In genomic region chr10:130207205-130207604, GRCh38 we compare ENCODE assay signal across 29 cellular contexts.
"Had no signal": no experiment of that assay in that cellular context is flagged by ENCODE, and none has a peak within 500 bp of the region (broad histone marks: within the 10 kb centered on the region; RNA-seq: fewer than 3 reads in every experiment).

No MANE protein-coding gene starts in this region.

- H3K4me1 Mint-ChIP-seq: immature natural killer cell, nephron, neural crest cell had no signal

- H3K36me3 Mint-ChIP-seq: naive thymus-derived CD8-positive, alpha-beta T cell; stimulated activated naive B cell treated with anti-CD40 and anti-IgM and Interleukin-4, amounts not matched to agents 10 μg/mL and 1 μg/mL and 100 μg/mL, for 72 hours had no signal

- H3K27me3 Mint-ChIP-seq: naive thymus-derived CD8-positive, alpha-beta T cell; progenitor cell of endocrine pancreas had no signal

- H3K9me3 Mint-ChIP-seq: immature natural killer cell; naive thymus-derived CD8-positive, alpha-beta T cell; nephron; neural crest cell; stimulated activated naive B cell treated with anti-CD40 and anti-IgM and Interleukin-4, amounts not matched to agents 10 μg/mL and 1 μg/mL and 100 μg/mL, for 72 hours had no signal

- H3K4me3 ChIP-seq: left lung, lower lobe of right lung, ovary, skin epidermis, stomach, testis, thyroid gland, transverse colon, upper lobe of left lung had no signal

- FAIRE-seq: islet of Langerhans, kidney had no signal

- H3K27me3 ChIP-seq: neutrophil, ovary, testis, thyroid gland, transverse colon, upper lobe of left lung had no signal

- H3K27ac ChIP-seq: left lung, lower lobe of right lung, neutrophil, ovary, skin epidermis, stomach, testis, thyroid gland, transverse colon, upper lobe of left lung had no signal

- ATAC-seq: left colon; lower lobe of right lung; naive thymus-derived CD8-positive, alpha-beta T cell; sciatic nerve; stimulated activated naive B cell treated with anti-CD40 and anti-IgM and Interleukin-4, amounts not matched to agents 10 μg/mL and 1 μg/mL and 100 μg/mL, for 72 hours; stimulated activated naive CD8-positive, alpha-beta T cell treated with anti-CD3 and anti-CD28 coated beads, Interleukin-15, Interleukin-2, amounts not matched to agents 100 U/mL and 50 U/mL, for 24 hours had no signal

- DNase-seq: hypothalamus; immature natural killer cell; kidney; left colon; lower lobe of right lung; mammary epithelial cell; mesenchymal stem cell; naive thymus-derived CD8-positive, alpha-beta T cell; occipital lobe; ovary; stimulated activated CD4-positive, alpha-beta T cell treated with anti-CD3 and anti-CD28 coated beads, Interleukin-12 subunit alpha, Interleukin-12 subunit beta, amount 100 ng/mL, for 4 hours; stimulated activated CD4-positive, alpha-beta T cell treated with anti-CD3 and anti-CD28 coated beads, Interleukin-15, amount 100 ng/mL, for 24 hours; stimulated activated CD4-positive, alpha-beta T cell treated with anti-CD3 and anti-CD28 coated beads, Interleukin-2, amount 100 ng/mL, for 24 hours; stimulated activated CD4-positive, alpha-beta T cell treated with anti-CD3 and anti-CD28 coated beads, Interleukin-4, amount 100 ng/mL, for 1 hour; stimulated activated naive B cell treated with anti-CD40 and anti-IgM and Interleukin-4, amounts not matched to agents 10 μg/mL and 1 μg/mL and 100 μg/mL, for 72 hours; stimulated activated naive CD8-positive, alpha-beta T cell treated with anti-CD3 and anti-CD28 coated beads, Interleukin-15, Interleukin-2, amounts not matched to agents 100 U/mL and 50 U/mL, for 24 hours; stomach; testis; thyroid gland; transverse colon; upper lobe of left lung had no signal

- H3K27ac Mint-ChIP-seq: immature natural killer cell; naive thymus-derived CD8-positive, alpha-beta T cell; nephron; progenitor cell of endocrine pancreas; stimulated activated naive B cell treated with anti-CD40 and anti-IgM and Interleukin-4, amounts not matched to agents 10 μg/mL and 1 μg/mL and 100 μg/mL, for 72 hours had no signal

- H3K4me1 ChIP-seq: left lung, lower lobe of right lung, testis, thyroid gland, transverse colon, upper lobe of left lung had no signal

- H3K4me3 Mint-ChIP-seq: immature natural killer cell; naive thymus-derived CD8-positive, alpha-beta T cell; nephron; neural crest cell; stimulated activated naive B cell treated with anti-CD40 and anti-IgM and Interleukin-4, amounts not matched to agents 10 μg/mL and 1 μg/mL and 100 μg/mL, for 72 hours had no signal

- H3K36me3 ChIP-seq: left lung, lower lobe of right lung, neutrophil, ovary, stomach, thyroid gland, transverse colon, upper lobe of left lung had no signal

- H3K9me3 ChIP-seq: left lung, lower lobe of right lung, neutrophil, ovary, stomach, testis, thyroid gland, transverse colon, upper lobe of left lung had no signal
